Comparison of ENCODE assay signal across 8 cellular contexts in genomic region chr1:8456306-8456912, GRCh38.
DNase-seq lines count a peak whose midpoint lies in the region; ATAC-seq, FAIRE-seq and TF ChIP-seq lines count a peak whose summit lies in the region.

No MANE protein-coding gene starts in this region.

- intact Hi-C loops in Right ventricle myocardium inferior (cut with DNase I) (no loop called here), cardiac septum (cut with DNase I) (no loop called here), endothelial cell of umbilical vein (cut with micrococcal nuclease) (loop anchor here (1.0 to 2.0 kb wide), 2 partner anchors 32 to 60 kb away; no protein-coding TSS in a partner anchor), uterus (cut with DNase I; ENCODE audit: low total_unique reads) (no loop called here)

- peak; percentile 89 for FAIRE-seq in endothelial cell of umbilical vein (lab: Jason Lieb, UNC)

- H2BK12ac ChIP-seq in mesenchymal stem cell (ENCODE audit: low read length in 2 of 2), result peak overlapping the region in 1 of 2 experiments; percentile 81

- no peaks in the 10 kb centered on the region for H3K79me2 ChIP-seq in endothelial cell of umbilical vein (ENCODE audit: control insufficient read depth, insufficient read depth, low read length)

- no peak overlapping the region for H2BK5ac ChIP-seq in mesenchymal stem cell (ENCODE audit: low read depth, low read length, poor library complexity, severe bottlenecking)

- no peak overlapping the region for H4K91ac ChIP-seq in mesenchymal stem cell (ENCODE audit: low read length)

- H2AK5ac ChIP-seq in mesenchymal stem cell (ENCODE audit: low read length, severe bottlenecking), result peak overlapping the region; percentile 94

- no TSS peak for BruUV-seq in endothelial cell of umbilical vein (replicated peaks; lab: Mats Ljungman, UMichigan)

- H3K18ac ChIP-seq in mesenchymal stem cell (ENCODE audit: low read depth in 1 of 2, low read length in 2 of 2), result peak overlapping the region in 1 of 2 experiments; percentile 77

- H3K4me2 ChIP-seq in endothelial cell of umbilical vein (ENCODE audit: insufficient read depth, low read length) (peak overlapping the region; percentile 47), mesenchymal stem cell (ENCODE audit: low read length, poor library complexity, severe bottlenecking) (peak overlapping the region; percentile 24)

- dilution Hi-C loops in endothelial cell of umbilical vein (cut with MboI; ENCODE audit: extremely low pct_ligation_motif_present, low sequenced_read_pairs), result no loop called here

- no peaks in the 10 kb centered on the region for H4K20me1 ChIP-seq in endothelial cell of umbilical vein (replicated peaks; ENCODE audit: control insufficient read depth, extremely low read depth, insufficient read depth, low read length)

- CTCF ChIA-PET in endothelial cell of umbilical vein (lab: Charles Lee), result interaction anchor here (0.7 to 2.1 kb wide), 5 partner anchors 9 to 47 kb away, joined by 3 to 7 read pairs (median 4); no protein-coding TSS in a partner anchor

- no peak overlapping the region for H2BK15ac ChIP-seq in mesenchymal stem cell (ENCODE audit: low read depth, poor library complexity, severe bottlenecking)

- H3K36me3 ChIP-seq in endothelial cell of umbilical vein (ENCODE audit: control insufficient read depth in 2 of 2, extremely low read depth in 1 of 2, insufficient read depth in 2 of 2, low read length in 2 of 2) (no peaks in the 10 kb centered on the region), mesenchymal stem cell (ENCODE audit: control insufficient read depth in 1 of 2, insufficient read depth in 2 of 2, low read depth in 1 of 2, low read length in 2 of 2) (peaks cover 0 to 5% of the 10 kb centered on the region in 2 experiments), uterus (no peaks in the 10 kb centered on the region)

- no peak overlapping the region for H3K4ac ChIP-seq in mesenchymal stem cell (ENCODE audit: low read depth in 1 of 2, low read length in 2 of 2)

- ATAC-seq in Right ventricle myocardium inferior, result peak; percentile 55

- peaks cover 38% of the 10 kb centered on the region for H3K79me1 ChIP-seq in mesenchymal stem cell (replicated peaks; ENCODE audit: low read length, poor library complexity, severe bottlenecking)

- H3K27me3 ChIP-seq in endothelial cell of umbilical vein (ENCODE audit: control insufficient read depth in 2 of 2, insufficient read depth in 2 of 2, low read length in 2 of 2), result no peaks in the 10 kb centered on the region
- H3K27me3 ChIP-seq in mesenchymal stem cell (ENCODE audit: control insufficient read depth in 1 of 2, insufficient read depth in 1 of 2, low read length in 2 of 2), result no peaks in the 10 kb centered on the region
- no peaks in the 10 kb centered on the region for H3K27me3 ChIP-seq in uterus

- POLR2A ChIA-PET in endothelial cell of umbilical vein (lab: Charles Lee), result no interaction called here

- TF ChIP-seq CTCF in endothelial cell of umbilical vein (IDR thresholded peaks at IDR 0.05; ENCODE audit: extremely low read depth in 1 of 2, insufficient read depth in 1 of 2, low read depth in 1 of 2, low read length in 2 of 2) (no peak), uterus (IDR thresholded peaks at IDR 0.05) (no peak)

- H3K4me1 ChIP-seq in endothelial cell of umbilical vein (ENCODE audit: control insufficient read depth, extremely low read depth, insufficient read depth, low read length) (peaks cover 31% of the 10 kb centered on the region), mesenchymal stem cell (ENCODE audit: control insufficient read depth, insufficient read depth, low read depth, low read length) (peaks cover 15% of the 10 kb centered on the region), uterus (peaks cover 0 to 31% of the 10 kb centered on the region in 2 donors)

- H3K27ac ChIP-seq in endothelial cell of umbilical vein (ENCODE audit: insufficient read depth, low read depth, low read length), result peak overlapping the region; percentile 67
- H3K27ac ChIP-seq in mesenchymal stem cell (ENCODE audit: low read length, poor library complexity, severe bottlenecking), result peak overlapping the region; percentile 79
- peak overlapping the region; percentile 80 to 94 for H3K27ac ChIP-seq in uterus

- no peak overlapping the region for H4K8ac ChIP-seq in mesenchymal stem cell (ENCODE audit: low read length)

- no peaks in the 10 kb centered on the region for H3K9me3 ChIP-seq in endothelial cell of umbilical vein (replicated peaks; ENCODE audit: control insufficient read depth, insufficient read depth, low read length)
- no peaks in the 10 kb centered on the region for H3K9me3 ChIP-seq in mesenchymal stem cell (ENCODE audit: control insufficient read depth, low read length)
- H3K9me3 ChIP-seq in uterus, result no peaks in the 10 kb centered on the region

- no peaks in the 10 kb centered on the region for H3K9me1 ChIP-seq in endothelial cell of umbilical vein (replicated peaks; ENCODE audit: control insufficient read depth, extremely low read depth, insufficient read depth, low read length)

- H3K23ac ChIP-seq in mesenchymal stem cell (ENCODE audit: low read length in 2 of 2), result no peak overlapping the region

- DNase-seq in Right ventricle myocardium inferior (ENCODE audit: missing footprints) (no peak), cardiac septum (ENCODE audit: low spot score) (no peak), endothelial cell of umbilical vein (ENCODE audit: low read depth, low spot score) (peak; percentile 78), mesenchymal stem cell (peak; percentile 84), uterus (no peak), occipital lobe (lab: John Stamatoyannopoulos, UW) (no peak), NCI-H146 treated with DMSO at 0.1 percent for 48 hours (lab: John Stamatoyannopoulos, UW; ENCODE audit: unreplicated experiment) (no peak), NCI-H774 (lab: John Stamatoyannopoulos, UW) (no peak)

- H3K4me3 ChIP-seq in endothelial cell of umbilical vein (replicated peaks in 1 of 3; ENCODE audit: insufficient read depth in 1 of 3, low read depth in 1 of 3, low read length in 3 of 3), result no peak overlapping the region
- peak overlapping the region in 1 of 2 experiments; percentile 50 for H3K4me3 ChIP-seq in mesenchymal stem cell (ENCODE audit: insufficient read depth in 1 of 2, low read depth in 1 of 2, low read length in 2 of 2)
- H3K4me3 ChIP-seq in uterus, result no peak overlapping the region

- no peak overlapping the region for H2AFZ ChIP-seq in endothelial cell of umbilical vein (ENCODE audit: low read depth, low read length)
- H2AFZ ChIP-seq in mesenchymal stem cell (ENCODE audit: low read depth, low read length), result no peak overlapping the region

- peak overlapping the region; percentile 6 for H3K9ac ChIP-seq in endothelial cell of umbilical vein (replicated peaks; ENCODE audit: extremely low read depth, insufficient read depth, low read length)
- H3K9ac ChIP-seq in mesenchymal stem cell (ENCODE audit: low read length), result peak overlapping the region; percentile 80

- 58% methylated on average over 2 of the region's 4 CpGs for WGBS in mesenchymal stem cell

- no peak overlapping the region for H3K14ac ChIP-seq in mesenchymal stem cell (ENCODE audit: low read length in 2 of 2)

- no peak overlapping the region for H2BK120ac ChIP-seq in mesenchymal stem cell (ENCODE audit: low read depth, low read length)

- TF ChIP-seq POLR2A in endothelial cell of umbilical vein (IDR thresholded peaks at IDR 0.05; ENCODE audit: low read depth, low read length) (no peak), uterus (IDR thresholded peaks at IDR 0.05) (no peak)

TF ChIP-seq in endothelial cell of umbilical vein, 7 proteins besides CTCF, POLR2A, EP300 and RAD21:
- TF ChIP-seq JUN (IDR thresholded peaks at IDR 0.05; ENCODE audit: borderline replicate concordance, insufficient read depth, insufficient read length, low read depth) (peak; percentile 80), FOS (IDR thresholded peaks at IDR 0.05; ENCODE audit: borderline replicate concordance, insufficient read depth, low read length) (peak; percentile 81), GATA2 (IDR thresholded peaks at IDR 0.05; ENCODE audit: insufficient read depth, insufficient read length, low read depth, low read length) (no peak), MYC (IDR thresholded peaks at IDR 0.05; ENCODE audit: low read depth, low read length) (no peak), MAX (IDR thresholded peaks at IDR 0.05; ENCODE audit: insufficient read depth, insufficient read length) (no peak), EZH2 (IDR thresholded peaks at IDR 0.05; ENCODE audit: borderline replicate concordance, low read depth, low read length, severe bottlenecking) (no peak), POLR2AphosphoS5 (IDR thresholded peaks at IDR 0.05; ENCODE audit: insufficient read depth, low read depth, low read length) (no peak)

Comparison
In these comparisons a context has a peak if more than half of its experiments do, and no peak if none do; other contexts are left out.
1. DNase-seq: peak in endothelial cell of umbilical vein (single experiment) and mesenchymal stem cell (single experiment); none in Right ventricle myocardium inferior (single experiment), cardiac septum (single experiment), uterus (0 of 2), occipital lobe (single experiment), NCI-H146 treated with DMSO at 0.1 percent for 48 hours (single experiment) and NCI-H774 (single experiment).
2. Peak in every context shown above with its lines, with median percentiles within 50 percentile points of each other: H3K27ac ChIP-seq.